In the genomic region with DNA sequence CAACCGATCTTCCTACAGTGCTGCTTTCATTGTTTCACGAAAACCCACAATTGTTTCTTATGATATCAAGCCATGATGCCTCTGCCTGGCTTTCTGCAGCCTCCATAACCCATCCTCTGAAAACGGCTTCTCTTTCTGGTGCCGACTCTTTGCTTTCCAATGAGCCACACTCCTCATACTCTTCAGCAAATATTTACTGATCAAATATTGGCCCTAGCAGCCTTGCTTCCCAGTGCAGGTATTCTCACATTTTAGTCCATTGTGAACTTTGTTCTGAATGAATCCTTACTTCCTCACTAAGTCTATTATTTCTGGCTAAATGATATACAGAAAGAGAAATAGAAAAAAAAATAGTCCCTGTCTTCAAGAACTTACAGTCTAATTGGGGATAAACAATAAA, we compare ENCODE assay signal across 17 cellular contexts. TPM values are rescaled to one million over a fixed set of nuclear protein-coding genes. Genes with fewer than 3 reads are reported as not detected.
DNase-seq lines count a peak whose midpoint lies in the region; ATAC-seq and TF ChIP-seq lines count a peak whose summit lies in the region.
"Had no signal": no experiment of that assay in that cellular context is flagged by ENCODE, and none has a peak within 500 bp of the region (broad histone marks: within the 10 kb centered on the region; RNA-seq: fewer than 3 reads in every experiment).

No MANE protein-coding gene starts in this region.

- WGBS in HUES64, result 88% methylated on average over 4 of the region's 4 CpGs

- H3K27me3 ChIP-seq in HUES64 (ENCODE audit: insufficient read depth, low read length), result no peaks in the 10 kb centered on the region
- H3K27me3 ChIP-seq in PC-3 (ENCODE audit: low read length), result no peaks in the 10 kb centered on the region
- no peaks in the 10 kb centered on the region for H3K27me3 ChIP-seq in CD4-positive, alpha-beta T cell (ENCODE audit: control insufficient read depth, insufficient read depth, low read length)

- no peaks in the 10 kb centered on the region for H3K9me3 Mint-ChIP-seq in CD4-positive, alpha-beta T cell
- H3K9me3 Mint-ChIP-seq in Calu3 (ENCODE audit: low read depth, unreplicated experiment), result no peaks in the 10 kb centered on the region
- H3K9me3 Mint-ChIP-seq: activated T-helper 1 cell treated with anti-CD3 and anti-CD28 coated beads, Interleukin-12 subunit alpha, Interleukin-12 subunit beta, Interleukin-2, Interleukin-4 antibody, amounts not matched to agents 30 ng/mL and 10 ng/mL and 1 ng/mL, durations not matched to agents 14 hours and 24 hours and 36 hours; dendritic cell treated with granulocyte-macrophage colony-stimulating factor and Interleukin-4, amounts not matched to agents 40 ng/mL and 50 ng/mL, for 4 days had no signal

- peaks cover 13% of the 10 kb centered on the region; the same call in 1 of the 2 replicates for H3K4me1 ChIP-seq in HUES64 (ENCODE audit: insufficient read depth, low read length)
- H3K4me1 ChIP-seq in PC-3 (ENCODE audit: insufficient read depth, low read length), result peaks cover 26% of the 10 kb centered on the region

- H3K36me3 Mint-ChIP-seq in CD4-positive, alpha-beta T cell (ENCODE audit: low read depth), result no peaks in the 10 kb centered on the region
- H3K36me3 Mint-ChIP-seq in Calu3 (ENCODE audit: insufficient read depth, unreplicated experiment), result peaks cover 38% of the 10 kb centered on the region
- H3K36me3 Mint-ChIP-seq: activated naive CD8-positive, alpha-beta T cell had no signal

- intact Hi-C loops in PC-3 (cut with micrococcal nuclease), result loop anchor here (1.0 kb wide), 5 partner anchors 18 to 179 kb away; no protein-coding TSS in a partner anchor
- intact Hi-C loops in CD4-positive, alpha-beta T cell (cut with DNase I, micrococcal nuclease), result no loop called here
- intact Hi-C loops in Calu3 (cut with micrococcal nuclease; ENCODE audit: unreplicated experiment), result no loop called here

- no peaks in the 10 kb centered on the region for H3K9me3 ChIP-seq in HUES64 (ENCODE audit: insufficient read depth, low read depth, low read length)
- H3K9me3 ChIP-seq in PC-3 (ENCODE audit: low read length), result no peaks in the 10 kb centered on the region
- no peaks in the 10 kb centered on the region for H3K9me3 ChIP-seq in CD4-positive, alpha-beta T cell (ENCODE audit: control insufficient read depth, low read length)

- H4K20me1 ChIP-seq in PC-3 (ENCODE audit: low read length), result peaks cover 10% of the 10 kb centered on the region; the same call in 1 of the 2 replicates

- H3K36me3 ChIP-seq in HUES64 (ENCODE audit: insufficient read depth, low read length) (peaks cover 69% of the 10 kb centered on the region), PC-3 (ENCODE audit: low read depth, low read length) (peaks cover 47% of the 10 kb centered on the region)

- peak overlapping the region; percentile 52 for H3K4me2 ChIP-seq in PC-3 (ENCODE audit: low read length)
- H3K4me2 ChIP-seq: KMS-11 had no signal

- H2AFZ ChIP-seq in PC-3 (ENCODE audit: low read length), result no peak overlapping the region

- H3K27me3 Mint-ChIP-seq in CD4-positive, alpha-beta T cell, result no peaks in the 10 kb centered on the region
- no peaks in the 10 kb centered on the region for H3K27me3 Mint-ChIP-seq in Calu3 (ENCODE audit: unreplicated experiment)
- H3K27me3 Mint-ChIP-seq: dendritic cell treated with granulocyte-macrophage colony-stimulating factor and Interleukin-4, amounts not matched to agents 40 ng/mL and 50 ng/mL, for 4 days had no signal

- 0 out of 2 replicates have a peak, but pooled peaks cover 4% of the 10 kb centered on the region for H3K79me2 ChIP-seq in PC-3 (ENCODE audit: low read length)

- POLR2A ChIA-PET in PC-3 (lab: Charles Lee; ENCODE audit: unreplicated experiment), result no interaction called here
- POLR2A ChIA-PET in CD4-positive, alpha-beta T cell (lab: Charles Lee), result no interaction called here

- no peak overlapping the region for H3K9ac ChIP-seq in HUES64 (ENCODE audit: low read depth, low read length)
- no peak overlapping the region for H3K9ac ChIP-seq in PC-3 (ENCODE audit: low read length)
- H3K9ac ChIP-seq: KMS-11 had no signal

- no peak overlapping the region for H3K4me3 ChIP-seq in HUES64 (ENCODE audit: low read length)
- H3K4me3 ChIP-seq in PC-3 (ENCODE audit: low read length), result no peak overlapping the region

- H3K27ac Mint-ChIP-seq in CD4-positive, alpha-beta T cell, result no peak overlapping the region
- no peak overlapping the region for H3K27ac Mint-ChIP-seq in Calu3 (ENCODE audit: unreplicated experiment)
- H3K27ac Mint-ChIP-seq: activated naive CD8-positive, alpha-beta T cell; activated T-helper 1 cell treated with anti-CD3 and anti-CD28 coated beads, Interleukin-12 subunit alpha, Interleukin-12 subunit beta, Interleukin-2, Interleukin-4 antibody, amounts not matched to agents 30 ng/mL and 10 ng/mL and 1 ng/mL, durations not matched to agents 14 hours and 24 hours and 36 hours; dendritic cell treated with granulocyte-macrophage colony-stimulating factor and Interleukin-4, amounts not matched to agents 40 ng/mL and 50 ng/mL, for 4 days had no signal

- TF ChIP-seq CTCF in 22Rv1 (IDR thresholded peaks at IDR 0.05) (no peak), PC-3 (conservative IDR thresholded peaks at IDR 0.05; ENCODE audit: low read depth, low read length) (no peak), Calu3 (IDR thresholded peaks at IDR 0.05; ENCODE audit: unreplicated experiment) (no peak)
- TF ChIP-seq CTCF in CD4-positive, alpha-beta T cell (IDR thresholded peaks at IDR 0.05), result no peak

- ATAC-seq in PC-3 (peak; percentile 90), left lobe of liver (peak; percentile 87), GM21529 (IDR thresholded peaks at IDR 0.05; ENCODE audit: unreplicated experiment) (no peak), GM21515 (IDR thresholded peaks at IDR 0.05; ENCODE audit: unreplicated experiment) (no peak)
- ATAC-seq in CD4-positive, alpha-beta T cell (ENCODE audit: poor library complexity), result no peak

- CTCF ChIA-PET in PC-3 (lab: Charles Lee), result no interaction called here
- CTCF ChIA-PET in CD4-positive, alpha-beta T cell (lab: Charles Lee), result no interaction called here
- CTCF ChIA-PET in Calu3 (lab: Charles Lee), result no interaction called here

- peaks cover 8% of the 10 kb centered on the region for H3F3A ChIP-seq in PC-3 (ENCODE audit: low read length, unreplicated experiment)

- no peaks in the 10 kb centered on the region for H3K9me2 ChIP-seq in PC-3 (replicated peaks; ENCODE audit: low read length)

- H3K4me3 Mint-ChIP-seq in CD4-positive, alpha-beta T cell, result no peak overlapping the region
- H3K4me3 Mint-ChIP-seq in Calu3 (ENCODE audit: low read depth, unreplicated experiment), result no peak overlapping the region
- H3K4me3 Mint-ChIP-seq: activated naive CD8-positive, alpha-beta T cell; activated T-helper 1 cell treated with anti-CD3 and anti-CD28 coated beads, Interleukin-12 subunit alpha, Interleukin-12 subunit beta, Interleukin-2, Interleukin-4 antibody, amounts not matched to agents 30 ng/mL and 10 ng/mL and 1 ng/mL, durations not matched to agents 14 hours and 24 hours and 36 hours; dendritic cell treated with granulocyte-macrophage colony-stimulating factor and Interleukin-4, amounts not matched to agents 40 ng/mL and 50 ng/mL, for 4 days had no signal

- H3K4me1 Mint-ChIP-seq in CD4-positive, alpha-beta T cell (ENCODE audit: low read depth), result no peaks in the 10 kb centered on the region
- H3K4me1 Mint-ChIP-seq in Calu3 (ENCODE audit: low read depth, unreplicated experiment), result no peaks in the 10 kb centered on the region

- DNase-seq in PC-3 (peak; percentile 73), left lobe of liver (ENCODE audit: low spot score) (no peak), Calu3 (no peak)
- DNase-seq in CD4-positive, alpha-beta T cell, result no peak
- DNase-seq: activated CD4-positive, CD25-positive, alpha-beta regulatory T cell; activated CD8-positive, alpha-beta memory T cell treated with anti-CD3 and anti-CD28 coated beads for 24 hours; NCI-H1048; stimulated activated CD4-positive, alpha-beta T cell treated with anti-CD3 and anti-CD28 coated beads, Interleukin-2, amount 100 ng/mL, for 48 hours had no signal

- BruUV-seq in PC-3 (replicated peaks; lab: Mats Ljungman, UMichigan) (no TSS peak), Calu3 (replicated peaks; lab: Mats Ljungman, UMichigan) (no TSS peak)

- peak overlapping the region; percentile 21 for H3K27ac ChIP-seq in 22Rv1
- H3K27ac ChIP-seq in HUES64 (ENCODE audit: low read depth, low read length), result peak overlapping the region; percentile 11; the same call in 1 of the 2 replicates
- H3K27ac ChIP-seq in PC-3 (ENCODE audit: low read length), result peak overlapping the region; percentile 61
- no peak overlapping the region for H3K27ac ChIP-seq in CD4-positive, alpha-beta T cell (ENCODE audit: low read depth, low read length)
- H3K27ac ChIP-seq: KMS-11 had no signal

RNA-seq across cellular contexts. Expression of gene LAMB1, which starts 35.5 kb away (rescaled TPM):
- 56.2 TPM for polyA plus RNA-seq in HUES64 (2013, experiment 1 of 2)
- 61.1 TPM for polyA plus RNA-seq in HUES64 (2013, experiment 2 of 2)
- total RNA-seq in PC-3 (2014; rRNA removed) (74.3 and 101 TPM in 2 replicates), left lobe of liver (29.1 TPM), Calu3 (2022) (181 and 240 TPM in 2 replicates)
- total RNA-seq in CD4-positive, alpha-beta T cell, result not detected
- total RNA-seq: activated T-helper 1 cell treated with anti-CD3 and anti-CD28 coated beads, Interleukin-12 subunit alpha, Interleukin-12 subunit beta, Interleukin-2, Interleukin-4 antibody, amounts not matched to agents 30 ng/mL and 10 ng/mL and 1 ng/mL, durations not matched to agents 14 hours and 24 hours and 36 hours; T-helper 2 cell treated with Interferon-gamma antibody and Interleukin-4, amounts not matched to agents 100 ng/mL and 5 ng/mL, for 36 hours had no signal

Comparison
In these comparisons a context has a peak if more than half of its experiments do, and no peak if none do; other contexts are left out.
1. ATAC-seq: peak in PC-3 (single experiment) and left lobe of liver (single experiment); none in CD4-positive, alpha-beta T cell (single experiment), GM21529 (single experiment) and GM21515 (single experiment).
2. RNA of gene LAMB1, which starts 35.5 kb away (total RNA-seq): 181 to 240 TPM in Calu3, 74.3 to 101 TPM in PC-3 and 29.1 TPM in left lobe of liver (single experiment); not detected in CD4-positive, alpha-beta T cell; every median in the first group is over 10 times any median in the second.